ENCODE assay signal across 1 cellular context in the genomic region with DNA sequence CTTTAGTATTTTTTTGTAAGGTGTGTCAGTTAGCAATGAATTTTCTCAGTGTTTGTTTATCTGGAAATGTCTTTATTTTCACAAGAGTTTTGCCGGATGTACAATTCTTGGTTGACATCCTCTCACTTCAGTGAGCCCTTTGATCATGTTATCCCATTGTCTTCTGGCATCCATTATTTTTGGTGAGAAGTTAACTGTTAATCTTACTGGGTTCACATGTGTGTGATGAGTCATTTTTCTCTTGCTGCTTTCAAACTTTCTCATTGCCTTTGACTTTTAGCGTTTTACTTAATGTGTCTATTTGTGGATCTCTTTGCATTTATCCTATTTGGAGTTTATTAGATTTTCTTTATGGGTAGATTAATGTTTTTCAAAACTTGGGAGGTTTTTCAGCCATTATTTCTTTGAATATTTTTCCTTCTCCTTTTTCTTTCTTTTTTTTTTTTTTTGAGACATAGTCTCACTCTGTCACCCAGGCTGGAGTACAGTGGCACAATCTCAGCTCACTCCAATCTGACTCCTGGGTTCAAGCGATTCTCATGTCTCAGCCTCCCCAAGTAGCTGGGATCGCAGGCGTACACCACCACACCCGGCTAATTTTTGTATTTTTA.
TF ChIP-seq lines count a peak whose summit lies in the region.

No MANE protein-coding gene starts in this region.

TF ChIP-seq in K562, 482 proteins besides CTCF, POLR2A, EP300 and RAD21 (continued from another document and continues in another):
- TF ChIP-seq, protein P1, sequence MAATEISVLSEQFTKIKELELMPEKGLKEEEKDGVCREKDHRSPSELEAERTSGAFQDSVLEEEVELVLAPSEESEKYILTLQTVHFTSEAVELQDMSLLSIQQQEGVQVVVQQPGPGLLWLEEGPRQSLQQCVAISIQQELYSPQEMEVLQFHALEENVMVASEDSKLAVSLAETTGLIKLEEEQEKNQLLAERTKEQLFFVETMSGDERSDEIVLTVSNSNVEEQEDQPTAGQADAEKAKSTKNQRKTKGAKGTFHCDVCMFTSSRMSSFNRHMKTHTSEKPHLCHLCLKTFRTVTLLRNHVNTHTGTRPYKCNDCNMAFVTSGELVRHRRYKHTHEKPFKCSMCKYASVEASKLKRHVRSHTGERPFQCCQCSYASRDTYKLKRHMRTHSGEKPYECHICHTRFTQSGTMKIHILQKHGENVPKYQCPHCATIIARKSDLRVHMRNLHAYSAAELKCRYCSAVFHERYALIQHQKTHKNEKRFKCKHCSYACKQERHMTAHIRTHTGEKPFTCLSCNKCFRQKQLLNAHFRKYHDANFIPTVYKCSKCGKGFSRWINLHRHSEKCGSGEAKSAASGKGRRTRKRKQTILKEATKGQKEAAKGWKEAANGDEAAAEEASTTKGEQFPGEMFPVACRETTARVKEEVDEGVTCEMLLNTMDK (IDR thresholded peaks at IDR 0.05; ENCODE audit: borderline replicate concordance, insufficient read depth, low read depth, low read length, poor library complexity, severe bottlenecking): no peak
- TF ChIP-seq, protein P2, sequence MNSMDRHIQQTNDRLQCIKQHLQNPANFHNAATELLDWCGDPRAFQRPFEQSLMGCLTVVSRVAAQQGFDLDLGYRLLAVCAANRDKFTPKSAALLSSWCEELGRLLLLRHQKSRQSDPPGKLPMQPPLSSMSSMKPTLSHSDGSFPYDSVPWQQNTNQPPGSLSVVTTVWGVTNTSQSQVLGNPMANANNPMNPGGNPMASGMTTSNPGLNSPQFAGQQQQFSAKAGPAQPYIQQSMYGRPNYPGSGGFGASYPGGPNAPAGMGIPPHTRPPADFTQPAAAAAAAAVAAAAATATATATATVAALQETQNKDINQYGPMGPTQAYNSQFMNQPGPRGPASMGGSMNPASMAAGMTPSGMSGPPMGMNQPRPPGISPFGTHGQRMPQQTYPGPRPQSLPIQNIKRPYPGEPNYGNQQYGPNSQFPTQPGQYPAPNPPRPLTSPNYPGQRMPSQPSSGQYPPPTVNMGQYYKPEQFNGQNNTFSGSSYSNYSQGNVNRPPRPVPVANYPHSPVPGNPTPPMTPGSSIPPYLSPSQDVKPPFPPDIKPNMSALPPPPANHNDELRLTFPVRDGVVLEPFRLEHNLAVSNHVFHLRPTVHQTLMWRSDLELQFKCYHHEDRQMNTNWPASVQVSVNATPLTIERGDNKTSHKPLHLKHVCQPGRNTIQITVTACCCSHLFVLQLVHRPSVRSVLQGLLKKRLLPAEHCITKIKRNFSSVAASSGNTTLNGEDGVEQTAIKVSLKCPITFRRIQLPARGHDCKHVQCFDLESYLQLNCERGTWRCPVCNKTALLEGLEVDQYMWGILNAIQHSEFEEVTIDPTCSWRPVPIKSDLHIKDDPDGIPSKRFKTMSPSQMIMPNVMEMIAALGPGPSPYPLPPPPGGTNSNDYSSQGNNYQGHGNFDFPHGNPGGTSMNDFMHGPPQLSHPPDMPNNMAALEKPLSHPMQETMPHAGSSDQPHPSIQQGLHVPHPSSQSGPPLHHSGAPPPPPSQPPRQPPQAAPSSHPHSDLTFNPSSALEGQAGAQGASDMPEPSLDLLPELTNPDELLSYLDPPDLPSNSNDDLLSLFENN (IDR thresholded peaks at IDR 0.05; ENCODE audit: low read depth in 2 of 2, low read length in 2 of 2): no peak
- no peak for TF ChIP-seq COPS2 (conservative IDR thresholded peaks at IDR 0.05)
- no peak for TF ChIP-seq POLR2H (tag; IDR thresholded peaks at IDR 0.05; ENCODE audit: low read depth)
- no peak for TF ChIP-seq NFATC3 (IDR thresholded peaks at IDR 0.05)
- no peak for TF ChIP-seq BCOR (IDR thresholded peaks at IDR 0.05)
- no peak for TF ChIP-seq SIN3A (IDR thresholded peaks at IDR 0.05; ENCODE audit: borderline replicate concordance in 2 of 2, control insufficient read depth in 1 of 2, low read depth in 2 of 2, low read length in 2 of 2)
- TF ChIP-seq GABPA (tag; conservative IDR thresholded peaks at IDR 0.05; ENCODE audit: low read depth): no peak
- no peak for TF ChIP-seq RFX5 (IDR thresholded peaks at IDR 0.05; ENCODE audit: low read depth, low read length)
- TF ChIP-seq HMG20A (CRISPR knock-in tag; conservative IDR thresholded peaks at IDR 0.05): no peak
- TF ChIP-seq CHD2 (IDR thresholded peaks at IDR 0.05; ENCODE audit: low read depth, low read length): no peak
- TF ChIP-seq, protein P3, sequence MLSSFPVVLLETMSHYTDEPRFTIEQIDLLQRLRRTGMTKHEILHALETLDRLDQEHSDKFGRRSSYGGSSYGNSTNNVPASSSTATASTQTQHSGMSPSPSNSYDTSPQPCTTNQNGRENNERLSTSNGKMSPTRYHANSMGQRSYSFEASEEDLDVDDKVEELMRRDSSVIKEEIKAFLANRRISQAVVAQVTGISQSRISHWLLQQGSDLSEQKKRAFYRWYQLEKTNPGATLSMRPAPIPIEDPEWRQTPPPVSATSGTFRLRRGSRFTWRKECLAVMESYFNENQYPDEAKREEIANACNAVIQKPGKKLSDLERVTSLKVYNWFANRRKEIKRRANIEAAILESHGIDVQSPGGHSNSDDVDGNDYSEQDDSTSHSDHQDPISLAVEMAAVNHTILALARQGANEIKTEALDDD (IDR thresholded peaks at IDR 0.05): no peak
- TF ChIP-seq NFIX (CRISPR knock-in tag; IDR thresholded peaks at IDR 0.05; ENCODE audit: low read depth): no peak
- TF ChIP-seq SNIP1 (IDR thresholded peaks at IDR 0.05; ENCODE audit: low read depth): no peak
- TF ChIP-seq MAFK (IDR thresholded peaks at IDR 0.05; ENCODE audit: low read length): no peak
- peak in 1 of 2 experiments; percentile 79; a peak in 3 of 4 replicates for TF ChIP-seq ARNT (IDR thresholded peaks at IDR 0.05)
- TF ChIP-seq GTF2E2 (tag; IDR thresholded peaks at IDR 0.05): no peak
- TF ChIP-seq KDM5B (IDR thresholded peaks at IDR 0.05; ENCODE audit: insufficient replicate concordance, low read depth, low read length): no peak
- no peak for TF ChIP-seq ZNF830 (CRISPR knock-in tag; IDR thresholded peaks at IDR 0.05)
- TF ChIP-seq NUFIP1 (IDR thresholded peaks at IDR 0.05; ENCODE audit: partially characterized antibody): no peak
- no peak for TF ChIP-seq SIN3B (IDR thresholded peaks at IDR 0.05; ENCODE audit: low read depth)
- TF ChIP-seq GABPB1 (CRISPR knock-in tag; IDR thresholded peaks at IDR 0.05): no peak
- TF ChIP-seq ELF2 (CRISPR knock-in tag; IDR thresholded peaks at IDR 0.05): no peak
- TF ChIP-seq ZNF174 (CRISPR knock-in tag; IDR thresholded peaks at IDR 0.05): no peak
- TF ChIP-seq MED1 (CRISPR knock-in tag; IDR thresholded peaks at IDR 0.05; ENCODE audit: borderline replicate concordance): no peak
- TF ChIP-seq OTX1 (CRISPR knock-in tag; IDR thresholded peaks at IDR 0.05): no peak
- no peak for TF ChIP-seq RBM15 (IDR thresholded peaks at IDR 0.05; ENCODE audit: insufficient read depth, low read length)
- TF ChIP-seq ESRRB (CRISPR knock-in tag; IDR thresholded peaks at IDR 0.05; ENCODE audit: borderline replicate concordance): no peak
- TF ChIP-seq, protein P4, sequence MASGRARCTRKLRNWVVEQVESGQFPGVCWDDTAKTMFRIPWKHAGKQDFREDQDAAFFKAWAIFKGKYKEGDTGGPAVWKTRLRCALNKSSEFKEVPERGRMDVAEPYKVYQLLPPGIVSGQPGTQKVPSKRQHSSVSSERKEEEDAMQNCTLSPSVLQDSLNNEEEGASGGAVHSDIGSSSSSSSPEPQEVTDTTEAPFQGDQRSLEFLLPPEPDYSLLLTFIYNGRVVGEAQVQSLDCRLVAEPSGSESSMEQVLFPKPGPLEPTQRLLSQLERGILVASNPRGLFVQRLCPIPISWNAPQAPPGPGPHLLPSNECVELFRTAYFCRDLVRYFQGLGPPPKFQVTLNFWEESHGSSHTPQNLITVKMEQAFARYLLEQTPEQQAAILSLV (tag; IDR thresholded peaks at IDR 0.05): no peak
- TF ChIP-seq TRIM24 (IDR thresholded peaks at IDR 0.05): peak; percentile 98 to 99
- TF ChIP-seq, protein P5, sequence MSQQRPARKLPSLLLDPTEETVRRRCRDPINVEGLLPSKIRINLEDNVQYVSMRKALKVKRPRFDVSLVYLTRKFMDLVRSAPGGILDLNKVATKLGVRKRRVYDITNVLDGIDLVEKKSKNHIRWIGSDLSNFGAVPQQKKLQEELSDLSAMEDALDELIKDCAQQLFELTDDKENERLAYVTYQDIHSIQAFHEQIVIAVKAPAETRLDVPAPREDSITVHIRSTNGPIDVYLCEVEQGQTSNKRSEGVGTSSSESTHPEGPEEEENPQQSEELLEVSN (IDR thresholded peaks at IDR 0.05; ENCODE audit: borderline replicate concordance in 1 of 2, extremely low read depth in 1 of 2, insufficient read depth in 1 of 2, insufficient read length in 1 of 2, low read depth in 1 of 2, low read length in 1 of 2, poor library complexity in 1 of 2, severe bottlenecking in 1 of 2): no peak
- no peak for TF ChIP-seq ZNF175 (CRISPR knock-in tag; IDR thresholded peaks at IDR 0.05; ENCODE audit: low read depth)
- TF ChIP-seq FOXK2 (conservative IDR thresholded peaks at IDR 0.05 in 1 of 2, IDR thresholded peaks at IDR 0.05 in 1 of 2; ENCODE audit: low read depth in 2 of 2): 0 out of 4 replicates have a peak, but pooled peaks of 1 of the 2 experiments have one; percentile 41
- TF ChIP-seq GTF2A2 (tag; IDR thresholded peaks at IDR 0.05): no peak
- TF ChIP-seq RBM17 (IDR thresholded peaks at IDR 0.05; ENCODE audit: borderline replicate concordance, low read depth, low read length): no peak
- TF ChIP-seq, protein P6, sequence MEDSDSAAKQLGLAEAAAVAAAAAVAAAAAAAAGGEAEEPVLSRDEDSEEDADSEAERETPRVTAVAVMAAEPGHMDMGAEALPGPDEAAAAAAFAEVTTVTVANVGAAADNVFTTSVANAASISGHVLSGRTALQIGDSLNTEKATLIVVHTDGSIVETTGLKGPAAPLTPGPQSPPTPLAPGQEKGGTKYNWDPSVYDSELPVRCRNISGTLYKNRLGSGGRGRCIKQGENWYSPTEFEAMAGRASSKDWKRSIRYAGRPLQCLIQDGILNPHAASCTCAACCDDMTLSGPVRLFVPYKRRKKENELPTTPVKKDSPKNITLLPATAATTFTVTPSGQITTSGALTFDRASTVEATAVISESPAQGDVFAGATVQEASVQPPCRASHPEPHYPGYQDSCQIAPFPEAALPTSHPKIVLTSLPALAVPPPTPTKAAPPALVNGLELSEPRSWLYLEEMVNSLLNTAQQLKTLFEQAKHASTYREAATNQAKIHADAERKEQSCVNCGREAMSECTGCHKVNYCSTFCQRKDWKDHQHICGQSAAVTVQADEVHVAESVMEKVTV (CRISPR knock-in tag; IDR thresholded peaks at IDR 0.05): no peak
- TF ChIP-seq ETV5 (CRISPR knock-in tag; IDR thresholded peaks at IDR 0.05; ENCODE audit: low read depth): no peak
- TF ChIP-seq GATAD2B (IDR thresholded peaks at IDR 0.05; ENCODE audit: borderline replicate concordance): 0 out of 2 replicates have a peak, but pooled peaks have one; percentile 44
- TF ChIP-seq RFX7 (CRISPR knock-in tag; IDR thresholded peaks at IDR 0.05): no peak
- no peak for TF ChIP-seq MCM2 (IDR thresholded peaks at IDR 0.05; ENCODE audit: low read depth)
- no peak for TF ChIP-seq XRCC4 (IDR thresholded peaks at IDR 0.05; ENCODE audit: extremely low read depth, insufficient read depth, insufficient read length)
- TF ChIP-seq ZNF121 (CRISPR knock-in tag; conservative IDR thresholded peaks at IDR 0.05): no peak
- no peak for TF ChIP-seq ZNF134 (CRISPR knock-in tag; conservative IDR thresholded peaks at IDR 0.05)
- no peak for TF ChIP-seq POLR2AphosphoS5 (IDR thresholded peaks at IDR 0.05; ENCODE audit: control insufficient read depth, insufficient read depth, low read depth, low read length)
- no peak; the same call in 1 of the 2 replicates for TF ChIP-seq L3MBTL2 (IDR thresholded peaks at IDR 0.05)
- no peak for TF ChIP-seq ZNF57 (CRISPR knock-in tag; IDR thresholded peaks at IDR 0.05)
- TF ChIP-seq SUPT5H (IDR thresholded peaks at IDR 0.05): no peak
- TF ChIP-seq, protein P7, sequence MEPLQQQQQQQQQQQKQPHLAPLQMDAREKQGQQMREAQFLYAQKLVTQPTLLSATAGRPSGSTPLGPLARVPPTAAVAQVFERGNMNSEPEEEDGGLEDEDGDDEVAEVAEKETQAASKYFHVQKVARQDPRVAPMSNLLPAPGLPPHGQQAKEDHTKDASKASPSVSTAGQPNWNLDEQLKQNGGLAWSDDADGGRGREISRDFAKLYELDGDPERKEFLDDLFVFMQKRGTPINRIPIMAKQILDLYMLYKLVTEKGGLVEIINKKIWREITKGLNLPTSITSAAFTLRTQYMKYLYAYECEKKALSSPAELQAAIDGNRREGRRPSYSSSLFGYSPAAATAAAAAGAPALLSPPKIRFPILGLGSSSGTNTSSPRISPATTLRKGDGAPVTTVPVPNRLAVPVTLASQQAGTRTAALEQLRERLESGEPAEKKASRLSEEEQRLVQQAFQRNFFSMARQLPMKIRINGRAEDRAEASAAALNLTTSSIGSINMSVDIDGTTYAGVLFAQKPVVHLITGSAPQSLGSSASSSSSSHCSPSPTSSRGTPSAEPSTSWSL (CRISPR knock-in tag; IDR thresholded peaks at IDR 0.05; ENCODE audit: borderline replicate concordance): no peak
- no peak for TF ChIP-seq ZNF274 (IDR thresholded peaks at IDR 0.05; ENCODE audit: borderline replicate concordance, low read depth, low read length)
- TF ChIP-seq ZNF24 (IDR thresholded peaks at IDR 0.05): no peak
- no peak for TF ChIP-seq NFE2L1 (tag; IDR thresholded peaks at IDR 0.05; ENCODE audit: borderline replicate concordance, low read depth)
- no peak for TF ChIP-seq POU5F1 (IDR thresholded peaks at IDR 0.05; ENCODE audit: borderline replicate concordance, low read depth, low read length, partially characterized antibody)
- no peak for TF ChIP-seq HMGN3 (IDR thresholded peaks at IDR 0.05; ENCODE audit: borderline replicate concordance, extremely low read depth, insufficient read length, low read depth, low read length)
- TF ChIP-seq TRIM28 (IDR thresholded peaks at IDR 0.05): peak; percentile 100
- no peak for TF ChIP-seq HNRNPH1 (optimal IDR thresholded peaks at IDR 0.05; ENCODE audit: low read depth, low read length)
- TF ChIP-seq, protein P8, sequence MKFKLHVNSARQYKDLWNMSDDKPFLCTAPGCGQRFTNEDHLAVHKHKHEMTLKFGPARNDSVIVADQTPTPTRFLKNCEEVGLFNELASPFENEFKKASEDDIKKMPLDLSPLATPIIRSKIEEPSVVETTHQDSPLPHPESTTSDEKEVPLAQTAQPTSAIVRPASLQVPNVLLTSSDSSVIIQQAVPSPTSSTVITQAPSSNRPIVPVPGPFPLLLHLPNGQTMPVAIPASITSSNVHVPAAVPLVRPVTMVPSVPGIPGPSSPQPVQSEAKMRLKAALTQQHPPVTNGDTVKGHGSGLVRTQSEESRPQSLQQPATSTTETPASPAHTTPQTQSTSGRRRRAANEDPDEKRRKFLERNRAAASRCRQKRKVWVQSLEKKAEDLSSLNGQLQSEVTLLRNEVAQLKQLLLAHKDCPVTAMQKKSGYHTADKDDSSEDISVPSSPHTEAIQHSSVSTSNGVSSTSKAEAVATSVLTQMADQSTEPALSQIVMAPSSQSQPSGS (CRISPR knock-in tag; IDR thresholded peaks at IDR 0.05): no peak
- TF ChIP-seq NRF1 (conservative IDR thresholded peaks at IDR 0.05 in 1 of 2, IDR thresholded peaks at IDR 0.05 in 1 of 2): no peak
- TF ChIP-seq, protein P9, sequence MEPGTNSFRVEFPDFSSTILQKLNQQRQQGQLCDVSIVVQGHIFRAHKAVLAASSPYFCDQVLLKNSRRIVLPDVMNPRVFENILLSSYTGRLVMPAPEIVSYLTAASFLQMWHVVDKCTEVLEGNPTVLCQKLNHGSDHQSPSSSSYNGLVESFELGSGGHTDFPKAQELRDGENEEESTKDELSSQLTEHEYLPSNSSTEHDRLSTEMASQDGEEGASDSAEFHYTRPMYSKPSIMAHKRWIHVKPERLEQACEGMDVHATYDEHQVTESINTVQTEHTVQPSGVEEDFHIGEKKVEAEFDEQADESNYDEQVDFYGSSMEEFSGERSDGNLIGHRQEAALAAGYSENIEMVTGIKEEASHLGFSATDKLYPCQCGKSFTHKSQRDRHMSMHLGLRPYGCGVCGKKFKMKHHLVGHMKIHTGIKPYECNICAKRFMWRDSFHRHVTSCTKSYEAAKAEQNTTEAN (CRISPR knock-in tag; IDR thresholded peaks at IDR 0.05): no peak
- TF ChIP-seq ZBED1 (IDR thresholded peaks at IDR 0.05): no peak
